9 cellular contexts compared by ENCODE assay signal in genomic region chr1:8874230-8875201, GRCh38. TPM values are rescaled to one million over a fixed set of nuclear protein-coding genes. Genes with fewer than 3 reads are reported as not detected.
DNase-seq lines count a peak whose midpoint lies in the region; ATAC-seq and TF ChIP-seq lines count a peak whose summit lies in the region.
"Had no signal": no experiment of that assay in that cellular context is flagged by ENCODE, and none has a peak within 500 bp of the region (broad histone marks: within the 10 kb centered on the region; RNA-seq: fewer than 3 reads in every experiment).

No MANE protein-coding gene starts in this region.

- H3K36me3 ChIP-seq in spleen, result peaks cover 0 to 66% (median 57%) of the 10 kb centered on the region in 6 donors

- 72 to 84% (median 74%) methylated on average over 15 of the region's 15 CpGs for WGBS in spleen, 5 donors

- intact Hi-C loops in spleen (cut with DNase I; ENCODE audit: low total_unique reads), result no loop called here

- peaks cover 43 to 84% (median 72%) of the 10 kb centered on the region in 6 donors for H3K4me1 ChIP-seq in spleen

- POLR2A ChIA-PET in HEK293T (lab: Yijun Ruan, JAX), result interaction anchor here (0.9 to 1.5 kb wide), 3 partner anchors 10 to 14 kb away, joined by 3 to 7 read pairs (median 3); no protein-coding TSS in a partner anchor

- H3K9me3 ChIP-seq in spleen, result no peaks in the 10 kb centered on the region

- H3K27ac ChIP-seq in spleen, result peak overlapping the region; percentile 53 to 100 (median 99)

- TF ChIP-seq POLR2A in spleen (IDR thresholded peaks at IDR 0.05), result no peak

- CTCF ChIA-PET in HEK293T (lab: Yijun Ruan, JAX), result no interaction called here

- H3K4me3 ChIP-seq in WI38 (ENCODE audit: low read depth, low read length) (peak overlapping the region; percentile 97), fibroblast of mammary gland (ENCODE audit: control insufficient read depth, low read depth, low read length) (peak overlapping the region; percentile 91), spleen (peak overlapping the region in 1 of 8 donors; percentile 41)

- TF ChIP-seq CTCF in WI38 (IDR thresholded peaks at IDR 0.05; ENCODE audit: low read depth, low read length), result no peak
- TF ChIP-seq CTCF in fibroblast of mammary gland (conservative IDR thresholded peaks at IDR 0.05; ENCODE audit: control insufficient read depth, insufficient read depth, low read depth, low read length), result no peak
- TF ChIP-seq CTCF in spleen (IDR thresholded peaks at IDR 0.05 in 8 of 11, conservative IDR thresholded peaks at IDR 0.05 in 3 of 11), result no peak

- DNase-seq in HEK293T (ENCODE audit: extremely low spot score) (no peak), fibroblast of mammary gland (ENCODE audit: low read depth) (peak; percentile 62), spleen (no peak), NCI-H2171 treated with DMSO at 0.1 percent for 48 hours (lab: John Stamatoyannopoulos, UW) (no peak), NCI-H1417 (lab: John Stamatoyannopoulos, UW) (no peak), NCI-H146 (lab: John Stamatoyannopoulos, UW) (no peak)
- DNase-seq: SHP77 treated with DMSO at 0.1 percent for 48 hours had no signal

- H3K27me3 ChIP-seq in spleen (replicated peaks in 1 of 7), result no peaks in the 10 kb centered on the region

- ATAC-seq in GM21619 (IDR thresholded peaks at IDR 0.05; ENCODE audit: unreplicated experiment), result no peak

TF ChIP-seq in HEK293T, 16 proteins besides CTCF, POLR2A, EP300 and RAD21:
- TF ChIP-seq TARDBP (IDR thresholded peaks at IDR 0.05) (no peak), ZNF384 (IDR thresholded peaks at IDR 0.05) (0 out of 2 replicates have a peak, but pooled peaks have one; percentile 14), ELF4 (IDR thresholded peaks at IDR 0.05) (no peak)
TF ChIP-seq in HEK293T: peak in this region for 1.

RNA-seq across cellular contexts. Expression of gene ENO1, which starts 4.0 kb away (rescaled TPM):
- total RNA-seq in spleen, result 100 to 1,000 TPM; 289 to 751 (median 408) TPM
- polyA plus RNA-seq in spleen, result 100 to 1,000 TPM; 249 to 376 (median 357) TPM

RNA-seq across cellular contexts. Expression of gene RERE, which starts 57.1 kb away (rescaled TPM):
- total RNA-seq in spleen, result 100 to 1,000 TPM in 6 of 7 donors, 10 to 100 TPM in 1; 86.8 to 149 (median 130) TPM
- polyA plus RNA-seq in spleen, result 10 to 100 TPM; 10.3 to 28.4 (median 16.2) TPM
